In genomic region chr5:33850100-33850594, GRCh38 we compare ENCODE assay signal across 8 cellular contexts.
DNase-seq lines count a peak whose midpoint lies in the region; ATAC-seq lines count a peak whose summit lies in the region.

No MANE protein-coding gene starts in this region.

- DNase-seq in AG20443 (ENCODE audit: low spot score) (peak; percentile 33), GM19240 (ENCODE audit: insufficient read length, low spot score) (peak; percentile 29), UCSD-AML1 (lab: John Stamatoyannopoulos, UW; ENCODE audit: unreplicated experiment) (peak; percentile 42), NCI-H1105 treated with DMSO at 0.1 percent for 48 hours (lab: John Stamatoyannopoulos, UW) (no peak), NCI-H1048 (lab: John Stamatoyannopoulos, UW) (no peak), retina (no peak)

- H3K4me3 ChIP-seq in iPS-15b (ENCODE audit: low read depth, low read length): no peak overlapping the region

- no peaks in the 10 kb centered on the region for H3K9me3 ChIP-seq in iPS-15b (ENCODE audit: control insufficient read depth, insufficient read depth, low read length)

- peaks cover 11% of the 10 kb centered on the region for H3K4me1 ChIP-seq in iPS-15b (ENCODE audit: control insufficient read depth, insufficient read depth, low read length)

- peak; percentile 93 for ATAC-seq in HG03159 (IDR thresholded peaks at IDR 0.05; ENCODE audit: unreplicated experiment)

- no peaks in the 10 kb centered on the region for H3K27me3 ChIP-seq in iPS-15b (ENCODE audit: control insufficient read depth, insufficient read depth, low read length)

- H3K36me3 ChIP-seq in iPS-15b (ENCODE audit: control insufficient read depth, insufficient read depth, low read length): no peaks in the 10 kb centered on the region

- peak overlapping the region; percentile 32 for H3K9ac ChIP-seq in iPS-15b (ENCODE audit: low read depth, low read length)

Comparison
In these comparisons a context has a peak if more than half of its experiments do, and no peak if none do; other contexts are left out.
1. DNase-seq: peak in AG20443 (single experiment), GM19240 (single experiment) and UCSD-AML1 (single experiment); none in NCI-H1105 treated with DMSO at 0.1 percent for 48 hours (single experiment), NCI-H1048 (single experiment) and retina (single experiment).